13 cellular contexts compared by ENCODE assay signal in genomic region chr6:64217721-64218603, GRCh38.
DNase-seq lines count a peak whose midpoint lies in the region; ATAC-seq, FAIRE-seq and TF ChIP-seq lines count a peak whose summit lies in the region.
"Had no signal": no experiment of that assay in that cellular context is flagged by ENCODE, and none has a peak within 500 bp of the region (broad histone marks: within the 10 kb centered on the region; RNA-seq: fewer than 3 reads in every experiment).

No MANE protein-coding gene starts in this region.

- H3K4me3 Mint-ChIP-seq in CD14-positive monocyte = no peak overlapping the region
- H3K4me3 Mint-ChIP-seq: natural killer cell had no signal

- no peaks in the 10 kb centered on the region for H3K36me3 Mint-ChIP-seq in activated naive CD4-positive, alpha-beta T cell treated with anti-CD3 and anti-CD28 coated beads, Interleukin-2, amount 50 U/mL, for 72 hours
- no peaks in the 10 kb centered on the region for H3K36me3 Mint-ChIP-seq in CD14-positive monocyte
- H3K36me3 Mint-ChIP-seq: natural killer cell had no signal

- no peak overlapping the region for H3K4me3 ChIP-seq in adipocyte (ENCODE audit: low read length)
- H3K4me3 ChIP-seq in neuronal stem cell (ENCODE audit: low read length in 2 of 2) = no peak overlapping the region

- H3K27ac ChIP-seq in neuronal stem cell (replicated peaks; ENCODE audit: low read length) = no peak overlapping the region

- no peak for FAIRE-seq in GM12891 (lab: Jason Lieb, UNC)

- H3K27me3 ChIP-seq in adipocyte (replicated peaks; ENCODE audit: control insufficient read depth, insufficient read depth, low read length) (no peaks in the 10 kb centered on the region), neuronal stem cell (ENCODE audit: control insufficient read depth in 3 of 3, insufficient read depth in 3 of 3, low read depth in 1 of 3, low read length in 3 of 3) (no peaks in the 10 kb centered on the region)

- no peak overlapping the region for H2AK5ac ChIP-seq in neuronal stem cell (ENCODE audit: low read depth, low read length)

- no peak overlapping the region for H4K8ac ChIP-seq in neuronal stem cell (ENCODE audit: low read depth, low read length)

- H3K36me3 ChIP-seq in adipocyte (ENCODE audit: control insufficient read depth, insufficient read depth, low read length, severe bottlenecking) = no peaks in the 10 kb centered on the region
- H3K36me3 ChIP-seq in neuronal stem cell (replicated peaks in 1 of 2; ENCODE audit: control insufficient read depth in 2 of 2, insufficient read depth in 2 of 2, low read length in 2 of 2) = no peaks in the 10 kb centered on the region

- no CpG with 5 or more reads among the region's 1 CpG for WGBS in neuronal stem cell (ENCODE audit: extremely low coverage in 2 of 2, insufficient read length in 2 of 2, insufficient replicate concordance in 1 of 2), 2 donors

- peaks cover 27% of the 10 kb centered on the region for H3K4me1 ChIP-seq in adipocyte (ENCODE audit: control insufficient read depth, insufficient read depth, low read length)
- no peaks in the 10 kb centered on the region for H3K4me1 ChIP-seq in neuronal stem cell (ENCODE audit: control insufficient read depth in 2 of 2, insufficient read depth in 1 of 2, low read depth in 1 of 2, low read length in 2 of 2)

- H3K79me1 ChIP-seq in neuronal stem cell (ENCODE audit: low read depth, low read length) = no peaks in the 10 kb centered on the region

- no peak overlapping the region for H3K14ac ChIP-seq in neuronal stem cell (ENCODE audit: low read length)

- H3K4ac ChIP-seq in neuronal stem cell (ENCODE audit: low read length) = no peak overlapping the region

- peaks cover 0 to 2% (median 0%) of the 10 kb centered on the region in 3 donors for H3K27me3 Mint-ChIP-seq in CD14-positive monocyte (ENCODE audit: low read depth in 3 of 3)

- H2BK15ac ChIP-seq in neuronal stem cell (ENCODE audit: low read length) = no peak overlapping the region

- peaks cover 7 to 9% of the 10 kb centered on the region in 2 donors for H3K9me3 Mint-ChIP-seq in activated naive CD4-positive, alpha-beta T cell treated with anti-CD3 and anti-CD28 coated beads, Interleukin-2, amount 50 U/mL, for 72 hours
- H3K9me3 Mint-ChIP-seq in CD14-positive monocyte = peaks cover 0 to 5% (median 2%) of the 10 kb centered on the region in 7 donors

- TF ChIP-seq POLR2A in GM12891 (IDR thresholded peaks at IDR 0.05; ENCODE audit: low read depth, low read length) = no peak

- TF ChIP-seq CTCF in CD14-positive monocyte (IDR thresholded peaks at IDR 0.05) = no peak

- no peaks in the 10 kb centered on the region for H3K4me1 Mint-ChIP-seq in CD14-positive monocyte
- H3K4me1 Mint-ChIP-seq: natural killer cell had no signal

- ATAC-seq in GM18858 (IDR thresholded peaks at IDR 0.05; ENCODE audit: unreplicated experiment) = peak; percentile 70
- peak; percentile 53 for ATAC-seq in HG02763 (IDR thresholded peaks at IDR 0.05; ENCODE audit: unreplicated experiment)
- no peak for ATAC-seq in activated naive CD4-positive, alpha-beta T cell treated with anti-CD3 and anti-CD28 coated beads, Interleukin-2, amount 50 U/mL, for 72 hours
- ATAC-seq: natural killer cell had no signal

- no peak overlapping the region for H3K27ac Mint-ChIP-seq in activated naive CD4-positive, alpha-beta T cell treated with anti-CD3 and anti-CD28 coated beads, Interleukin-2, amount 50 U/mL, for 72 hours
- H3K27ac Mint-ChIP-seq in CD14-positive monocyte = no peak overlapping the region
- H3K27ac Mint-ChIP-seq: natural killer cell had no signal

- no peak overlapping the region for H2BK12ac ChIP-seq in neuronal stem cell (ENCODE audit: low read length)

- DNase-seq in adipocyte (ENCODE audit: low read depth) (peak; percentile 28), neuronal stem cell (ENCODE audit: low spot score) (no peak), GM12891 (ENCODE audit: insufficient read length, low spot score) (no peak), CD14-positive monocyte (ENCODE audit: low spot score) (no peak), T-helper 9 cell (no peak)
- no peak for DNase-seq in activated naive CD4-positive, alpha-beta T cell treated with anti-CD3 and anti-CD28 coated beads, Interleukin-2, amount 50 U/mL, for 72 hours (ENCODE audit: low spot score in 2 of 2)
- DNase-seq: DMS79; natural killer cell; NCI-H1105 treated with DMSO at 0.1 percent for 48 hours; stimulated activated CD4-positive, alpha-beta T cell treated with anti-CD3 and anti-CD28 coated beads, Interleukin-2, amount 100 ng/mL, for 24 hours; substantia nigra had no signal

- H3K9me3 ChIP-seq in adipocyte (ENCODE audit: control insufficient read depth, low read length) = no peaks in the 10 kb centered on the region
- no peaks in the 10 kb centered on the region for H3K9me3 ChIP-seq in neuronal stem cell (replicated peaks in 1 of 2; ENCODE audit: control insufficient read depth in 2 of 2, insufficient read depth in 1 of 2, low read depth in 1 of 2, low read length in 2 of 2)

- no peak overlapping the region for H3K9ac ChIP-seq in adipocyte (ENCODE audit: low read length)
- no peak overlapping the region for H3K9ac ChIP-seq in neuronal stem cell (ENCODE audit: low read depth, low read length, poor library complexity)

- peak overlapping the region; percentile 70 for H2AFZ ChIP-seq in neuronal stem cell (ENCODE audit: low read length)

- H3K23ac ChIP-seq in neuronal stem cell (ENCODE audit: low read depth, low read length, poor library complexity) = no peak overlapping the region

- H2BK5ac ChIP-seq in neuronal stem cell (ENCODE audit: low read length) = no peak overlapping the region

- intact Hi-C loops in CD14-positive monocyte (cut with micrococcal nuclease) = no loop called here

- H3K4me2 ChIP-seq in neuronal stem cell (ENCODE audit: insufficient read depth, low read length, poor library complexity, severe bottlenecking) = no peak overlapping the region

- H3K18ac ChIP-seq in neuronal stem cell (ENCODE audit: low read length) = no peak overlapping the region

- H2BK120ac ChIP-seq in neuronal stem cell (ENCODE audit: low read depth, low read length) = no peak overlapping the region

- H4K91ac ChIP-seq in neuronal stem cell (ENCODE audit: low read depth, low read length, poor library complexity) = no peak overlapping the region

TF ChIP-seq in GM12891, 5 proteins besides CTCF, POLR2A, EP300 and RAD21:
- TF ChIP-seq POLR2AphosphoS5 (IDR thresholded peaks at IDR 0.05; ENCODE audit: low read depth, low read length) (no peak), POU2F2 (IDR thresholded peaks at IDR 0.05; ENCODE audit: low read depth, low read length) (no peak), TAF1 (IDR thresholded peaks at IDR 0.05; ENCODE audit: low read depth, low read length) (no peak)

Comparison
In these comparisons a context has a peak if more than half of its experiments do, and no peak if none do; other contexts are left out.
1. ATAC-seq: peak in GM18858 (single experiment) and HG02763 (single experiment); none in activated naive CD4-positive, alpha-beta T cell treated with anti-CD3 and anti-CD28 coated beads, Interleukin-2, amount 50 U/mL, for 72 hours (0 of 2).